8 cellular contexts compared by ENCODE assay signal in genomic region chr3:157493627-157494550, GRCh38. TPM values are rescaled to one million over a fixed set of nuclear protein-coding genes. Genes with fewer than 3 reads are reported as not detected.
DNase-seq lines count a peak whose midpoint lies in the region; ATAC-seq, FAIRE-seq and TF ChIP-seq lines count a peak whose summit lies in the region.

No MANE protein-coding gene starts in this region.

- peaks cover 0 to 2% (median 0%) of the 10 kb centered on the region in 4 experiments; a peak in 1 of 8 replicates for H3K36me3 ChIP-seq in H1 (ENCODE audit: control insufficient read depth in 2 of 4, insufficient read depth in 4 of 4, low read length in 3 of 4)

- no peaks in the 10 kb centered on the region for H3K79me1 ChIP-seq in H1 (ENCODE audit: low read depth, low read length)

- H3K4me2 ChIP-seq in H1 (ENCODE audit: insufficient read depth in 1 of 2, low read depth in 2 of 2, low read length in 2 of 2), result no peak overlapping the region

- TF ChIP-seq EP300 in H1 (IDR thresholded peaks at IDR 0.05; ENCODE audit: borderline replicate concordance in 1 of 2, low read depth in 2 of 2, low read length in 2 of 2), result no peak

- TF ChIP-seq POLR2A in H1 (IDR thresholded peaks at IDR 0.05; ENCODE audit: control extremely low read depth in 1 of 2, low read depth in 2 of 2, low read length in 2 of 2), result no peak

- H3K27ac ChIP-seq in H1 (ENCODE audit: low read depth, low read length), result no peak overlapping the region

- H3K9me3 ChIP-seq in H1 (ENCODE audit: insufficient read depth in 2 of 2, low read depth in 1 of 2, low read length in 1 of 2), result no peaks in the 10 kb centered on the region

- peak overlapping the region; percentile 32 to 76 (median 66) for H3K27ac Mint-ChIP-seq in nephron

- H3K4me1 Mint-ChIP-seq in nephron, result peaks cover 21% of the 10 kb centered on the region

- no peak overlapping the region for H3K4me3 Mint-ChIP-seq in nephron

- no peak overlapping the region for H3K18ac ChIP-seq in H1 (ENCODE audit: extremely low read depth, low read length)

- H2AFZ ChIP-seq in H1 (ENCODE audit: low read length), result no peak overlapping the region

- no peaks in the 10 kb centered on the region for H3K27me3 ChIP-seq in H1 (replicated peaks in 1 of 4; ENCODE audit: control insufficient read depth in 3 of 4, extremely low read depth in 1 of 4, insufficient read depth in 3 of 4, low read length in 3 of 4)

- H3K79me2 ChIP-seq in H1 (ENCODE audit: control insufficient read depth in 1 of 2, insufficient read depth in 2 of 2, low read length in 2 of 2), result peaks cover 0 to 4% of the 10 kb centered on the region in 2 experiments; a peak in 1 of 4 replicates

- no peak overlapping the region for H4K8ac ChIP-seq in H1 (ENCODE audit: extremely low read depth, insufficient read depth, low read length)

- peaks cover 4 to 10% (median 6%) of the 10 kb centered on the region in 4 experiments; a peak in 5 of 7 replicates for H3K4me1 ChIP-seq in H1 (replicated peaks in 1 of 4; ENCODE audit: control insufficient read depth in 3 of 4, insufficient read depth in 4 of 4, low read length in 3 of 4)

- H2BK5ac ChIP-seq in H1 (ENCODE audit: low read depth, low read length), result no peak overlapping the region

- peak; percentile 70 for FAIRE-seq in H1 (lab: Jason Lieb, UNC)

- peaks cover 6% of the 10 kb centered on the region for H3K27me3 Mint-ChIP-seq in nephron (ENCODE audit: low read depth)

- TF ChIP-seq CTCF in H1 (IDR thresholded peaks at IDR 0.05; ENCODE audit: control extremely low read depth in 1 of 3, insufficient read depth in 1 of 3, low read depth in 1 of 3, low read length in 3 of 3) (peak in 2 of 3 experiments; percentile 17 to 61; a peak in 2 of 4 replicates), nephron (IDR thresholded peaks at IDR 0.05; ENCODE audit: unreplicated experiment in 3 of 3) (peak; percentile 60 to 70 (median 68))

- H4K20me1 ChIP-seq in H1 (replicated peaks in 1 of 2; ENCODE audit: control insufficient read depth in 1 of 2, insufficient read depth in 2 of 2, low read length in 2 of 2), result no peaks in the 10 kb centered on the region

- H2BK15ac ChIP-seq in H1 (ENCODE audit: low read length), result no peak overlapping the region

- peak; percentile 47 for DNase-seq in AG20443 (ENCODE audit: low spot score)
- DNase-seq in HEK293T (ENCODE audit: extremely low spot score), result peak; percentile 17
- peak; percentile 18 for DNase-seq in NCI-H774 (lab: John Stamatoyannopoulos, UW)
- no peak for DNase-seq in H1 (ENCODE audit: low read depth in 1 of 2, low spot score in 2 of 2)
- DNase-seq in activated CD4-positive, alpha-beta T cell treated with anti-CD3 and anti-CD28 coated beads, Interleukin-2, amount 50 U/mL, for 48 hours, result no peak

- H3K23ac ChIP-seq in H1 (ENCODE audit: insufficient read length), result no peak overlapping the region

- TF ChIP-seq RAD21 in H1 (IDR thresholded peaks at IDR 0.05 in 1 of 2, conservative IDR thresholded peaks at IDR 0.05 in 1 of 2; ENCODE audit: low read depth in 2 of 2, low read length in 2 of 2), result peak; percentile 54 to 57

- no peak overlapping the region for H3K56ac ChIP-seq in H1 (replicated peaks; ENCODE audit: insufficient read length, low read depth, low read length)

- no peak overlapping the region for H2BK20ac ChIP-seq in H1 (ENCODE audit: low read length)

- ATAC-seq in GM21526 (IDR thresholded peaks at IDR 0.05; ENCODE audit: low FRiP score, unreplicated experiment), result no peak
- ATAC-seq in HG02884 (IDR thresholded peaks at IDR 0.05; ENCODE audit: unreplicated experiment), result no peak

- no peak overlapping the region for H4K91ac ChIP-seq in H1 (replicated peaks; ENCODE audit: insufficient read length, low read length)

- 85% methylated on average over 5 of the region's 5 CpGs; no CpG with 5 or more reads in 1 of the 2 experiments for WGBS in H1 (ENCODE audit: extremely low coverage in 1 of 2, insufficient coverage in 1 of 2, insufficient read length in 1 of 2, insufficient replicate concordance in 2 of 2, low coverage in 1 of 2, low lambda C conversion rate in 2 of 2, missing lambda C conversion rate in 1 of 2), 2 experiments

- POLR2A ChIA-PET in HEK293T (lab: Yijun Ruan, JAX) (no interaction called here), H1 (lab: Charles Lee; ENCODE audit: partially characterized antibody) (interaction anchor here (0.6 kb wide), 1 partner anchor 758 kb away, joined by 3 read pairs; no protein-coding TSS in a partner anchor)

- H3K23me2 ChIP-seq in H1 (ENCODE audit: low read depth, low read length), result 0 out of 2 replicates have a peak, but pooled peaks cover 3% of the 10 kb centered on the region

- H3K4me3 ChIP-seq in H1 (ENCODE audit: extremely low read depth in 1 of 4, insufficient read depth in 2 of 4, low read depth in 3 of 4, low read length in 4 of 4), result no peak overlapping the region

- no peak overlapping the region for H4K5ac ChIP-seq in H1 (ENCODE audit: insufficient read length, low read depth, low read length)

- H3K4ac ChIP-seq in H1 (replicated peaks; ENCODE audit: insufficient read length, low read depth, low read length), result no peak overlapping the region

- H3K14ac ChIP-seq in H1 (ENCODE audit: insufficient read length), result no peak overlapping the region

- no peaks in the 10 kb centered on the region for H3K9me3 Mint-ChIP-seq in nephron

- CTCF ChIA-PET in HEK293T (lab: Yijun Ruan, JAX), result interaction anchor here (0.5 kb wide), 1 partner anchor 287 kb away, joined by 7 read pairs; no protein-coding TSS in a partner anchor
- CTCF ChIA-PET in H1 (lab: Charles Lee; ENCODE audit: partially characterized antibody), result interaction anchor here (0.6 to 2.2 kb wide), 26 partner anchors 11 to 331 kb away, joined by 3 to 13 read pairs (median 5); partner anchors contain the start of gene PTX3

- no peak overlapping the region for H2BK12ac ChIP-seq in H1 (ENCODE audit: low read depth, low read length)

- H2BK120ac ChIP-seq in H1 (replicated peaks; ENCODE audit: low read depth, low read length), result no peak overlapping the region

- no peak overlapping the region for H3K9ac ChIP-seq in H1 (replicated peaks in 1 of 4; ENCODE audit: extremely low read depth in 1 of 4, low read depth in 3 of 4, low read length in 3 of 4)

- H3K36me3 Mint-ChIP-seq in nephron (ENCODE audit: low read depth), result no peaks in the 10 kb centered on the region

- H2AK5ac ChIP-seq in H1 (ENCODE audit: low read depth, low read length), result no peak overlapping the region

TF ChIP-seq in HEK293T, 16 proteins besides CTCF, POLR2A, EP300 and RAD21:
- TF ChIP-seq SUZ12 (IDR thresholded peaks at IDR 0.05) (no peak), FOXM1 (IDR thresholded peaks at IDR 0.05; ENCODE audit: borderline replicate concordance) (no peak), PKNOX1 (IDR thresholded peaks at IDR 0.05) (0 out of 2 replicates have a peak, but pooled peaks have one; percentile 5), SP1 (IDR thresholded peaks at IDR 0.05) (no peak), BHLHE40 (IDR thresholded peaks at IDR 0.05; ENCODE audit: borderline replicate concordance) (no peak), NFRKB (IDR thresholded peaks at IDR 0.05) (no peak)

TF ChIP-seq in H1, 55 proteins besides CTCF, POLR2A, EP300 and RAD21 (continues in another document):
- TF ChIP-seq NRF1 (IDR thresholded peaks at IDR 0.05; ENCODE audit: low read depth, low read length), result no peak
- TF ChIP-seq PHF8 (conservative IDR thresholded peaks at IDR 0.05; ENCODE audit: low read depth, low read length), result no peak
- no peak for TF ChIP-seq CHD1 (IDR thresholded peaks at IDR 0.05; ENCODE audit: low read depth, low read length)
- no peak for TF ChIP-seq USF2 (IDR thresholded peaks at IDR 0.05; ENCODE audit: low read length)
- TF ChIP-seq JUND (IDR thresholded peaks at IDR 0.05; ENCODE audit: low read length), result no peak
- no peak for TF ChIP-seq SIRT6 (IDR thresholded peaks at IDR 0.05; ENCODE audit: low read length)
- TF ChIP-seq RFX5 (IDR thresholded peaks at IDR 0.05; ENCODE audit: borderline replicate concordance, low read depth, low read length), result no peak
- no peak for TF ChIP-seq BCL11A (IDR thresholded peaks at IDR 0.05; ENCODE audit: low read depth in 2 of 2, low read length in 2 of 2)
- TF ChIP-seq RXRA (IDR thresholded peaks at IDR 0.05; ENCODE audit: insufficient read depth, low read depth, low read length), result no peak
- TF ChIP-seq CTBP2 (IDR thresholded peaks at IDR 0.05; ENCODE audit: borderline replicate concordance, insufficient read depth, insufficient read length, low read length), result no peak
- TF ChIP-seq FOSL1 (IDR thresholded peaks at IDR 0.05; ENCODE audit: insufficient read depth, low read depth, low read length), result no peak
- TF ChIP-seq CREB1 (IDR thresholded peaks at IDR 0.05), result no peak
- no peak for TF ChIP-seq BACH1 (IDR thresholded peaks at IDR 0.05; ENCODE audit: low read length)
- TF ChIP-seq RBBP5 (IDR thresholded peaks at IDR 0.05; ENCODE audit: borderline replicate concordance, low read depth, low read length), result no peak

RNA-seq across cellular contexts. Expression of gene VEPH1, which starts 9.3 kb away (rescaled TPM):
- 10.9 and 18.3 TPM in 2 replicates for total RNA-seq in H1 (2021; fragmentation: NEBNext Ultra II Directional; extraction: Animal tissue kit (Norgen Biotek cat#: 25700))
- polyA plus RNA-seq in H1 (2011; rRNA removed), result 9.1 and 12.0 TPM in 2 replicates
- 13.6 TPM for polyA plus RNA-seq in H1 (2011; cell fraction: cytosol; rRNA removed)
- polyA plus RNA-seq in H1 (2011; cell fraction: nucleus; rRNA removed), result 15.2 TPM
- polyA plus RNA-seq in H1 (2012, experiment 1 of 2), result 8.2 to 15.0 TPM (median 9.6 TPM) in 4 replicates
- 1.9 TPM for polyA plus RNA-seq in H1 (2012, experiment 2 of 2)
- 13.2 TPM for polyA plus RNA-seq in H1 (2013, experiment 1 of 2)
- polyA plus RNA-seq in H1 (2013, experiment 2 of 2), result 10.8 TPM
- polyA minus RNA-seq in H1 (2011; rRNA and poly(A)+ RNA removed), result 37.7 and 49.4 TPM in 2 replicates
- polyA minus RNA-seq in H1 (2011; cell fraction: cytosol; rRNA and poly(A)+ RNA removed), result 7.2 TPM
- polyA minus RNA-seq in H1 (2011; cell fraction: nucleus; rRNA and poly(A)+ RNA removed), result 71.9 TPM

RNA-seq across cellular contexts. Expression of gene PTX3, which starts 57.2 kb away (rescaled TPM):
- 1.2 and 1.4 TPM in 2 replicates for total RNA-seq in H1 (2021; fragmentation: NEBNext Ultra II Directional; extraction: Animal tissue kit (Norgen Biotek cat#: 25700))
- polyA plus RNA-seq in H1 (2011; rRNA removed), result 1.0 and 1.7 TPM in 2 replicates
- polyA plus RNA-seq in H1 (2011; cell fraction: cytosol; rRNA removed), result 1.5 TPM
- polyA plus RNA-seq in H1 (2011; cell fraction: nucleus; rRNA removed), result 1.3 TPM
- 2.2 to 3.4 TPM (median 2.7 TPM) in 4 replicates for polyA plus RNA-seq in H1 (2012, experiment 1 of 2)
- polyA plus RNA-seq in H1 (2012, experiment 2 of 2), result 0.47 TPM
- polyA plus RNA-seq in H1 (2013, experiment 1 of 2), result 1.4 TPM
- 1.4 TPM for polyA plus RNA-seq in H1 (2013, experiment 2 of 2)
- polyA minus RNA-seq in H1 (2011; rRNA and poly(A)+ RNA removed), result 0.57 and 2.3 TPM in 2 replicates
- polyA minus RNA-seq in H1 (2011; cell fraction: cytosol; rRNA and poly(A)+ RNA removed), result 0.73 TPM
- polyA minus RNA-seq in H1 (2011; cell fraction: nucleus; rRNA and poly(A)+ RNA removed), result 2.2 TPM

Comparison
In these comparisons a context has a peak if more than half of its experiments do, and no peak if none do; other contexts are left out.
1. DNase-seq: peak in AG20443 (single experiment), HEK293T (single experiment) and NCI-H774 (single experiment); none in H1 (0 of 2) and activated CD4-positive, alpha-beta T cell treated with anti-CD3 and anti-CD28 coated beads, Interleukin-2, amount 50 U/mL, for 48 hours (0 of 2).